In the genomic region with DNA sequence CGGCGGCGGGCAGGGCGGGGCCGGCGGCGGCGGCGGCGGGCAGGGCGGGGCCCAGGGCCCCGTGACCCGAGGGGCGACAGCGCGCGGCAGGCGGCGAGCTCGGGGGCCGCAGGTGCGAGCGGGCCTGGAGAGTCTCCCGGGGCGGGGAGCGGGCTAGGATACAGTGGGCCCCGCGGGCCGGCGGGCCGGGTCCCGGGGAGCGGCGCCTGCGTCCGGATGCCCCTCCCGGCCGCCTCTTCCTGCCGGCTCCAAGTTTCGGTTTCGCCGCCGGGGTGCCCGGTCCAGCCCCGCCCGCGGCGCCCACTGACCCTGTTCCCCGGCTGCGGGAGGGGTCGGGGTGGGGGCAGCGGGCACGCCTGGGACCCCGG, we compare ENCODE assay signal across 8 cellular contexts. TPM values are rescaled to one million over a fixed set of nuclear protein-coding genes. Genes with fewer than 3 reads are reported as not detected.
A peak's percentile ranks its signal among the peaks of the same experiment; 100 is the strongest.
DNase-seq lines count a peak whose midpoint lies in the region; ATAC-seq and TF ChIP-seq lines count a peak whose summit lies in the region.

TSS of gene RNF213 (plus strand) at position 62 of the 368 bp plus-strand sequence. CDS start 2,830 bp downstream, outside the sequence.

- no peaks in the 10 kb centered on the region for H3K9me3 Mint-ChIP-seq in nephron

- no peak for TF ChIP-seq CTCF in fibroblast of the aortic adventitia (IDR thresholded peaks at IDR 0.05; ENCODE audit: insufficient read depth, low read length)
- no peak for TF ChIP-seq CTCF in nephron (IDR thresholded peaks at IDR 0.05; ENCODE audit: unreplicated experiment in 3 of 3)

- DNase-seq in DMS53 treated with DMSO at 0.1 percent for 48 hours (lab: John Stamatoyannopoulos, UW; ENCODE audit: unreplicated experiment) (peak; percentile 14), H7 (peak; percentile 98), NT2/D1 (ENCODE audit: low read depth, low spot score) (no peak), fibroblast of the aortic adventitia (ENCODE audit: low read depth) (no peak), NCI-H128 (lab: John Stamatoyannopoulos, UW; ENCODE audit: unreplicated experiment) (no peak)
- peak; percentile 46 for DNase-seq in activated T-helper 9 cell treated with anti-CD3 and anti-CD28 coated beads, Interleukin-2, amount 50 U/mL, for 16 hours (ENCODE audit: low read depth)

- no peaks in the 10 kb centered on the region for H3K9me3 ChIP-seq in NT2/D1 (ENCODE audit: insufficient read depth, low read length)

- H3K27me3 ChIP-seq in H7 (ENCODE audit: control insufficient read depth, insufficient read depth, low read length) (no peaks in the 10 kb centered on the region), NT2/D1 (ENCODE audit: insufficient read depth, insufficient read length) (no peaks in the 10 kb centered on the region)

- ATAC-seq in HG03565 (IDR thresholded peaks at IDR 0.05; ENCODE audit: unreplicated experiment): no peak

- H3K36me3 ChIP-seq in H7 (replicated peaks; ENCODE audit: control insufficient read depth, insufficient read depth, low read length): peaks cover 3% of the 10 kb centered on the region
- peaks cover 27% of the 10 kb centered on the region for H3K36me3 ChIP-seq in NT2/D1 (ENCODE audit: insufficient read depth, insufficient read length, low read length)

- H3K9ac ChIP-seq in NT2/D1 (ENCODE audit: insufficient read length, low read depth): peak within 1 kb of the TSS; percentile 95

- H3K36me3 Mint-ChIP-seq in nephron (ENCODE audit: low read depth): peaks cover 2% of the 10 kb centered on the region

- peaks cover 39% of the 10 kb centered on the region for H3K4me1 ChIP-seq in NT2/D1 (ENCODE audit: insufficient read depth, insufficient read length)

- H3K4me1 Mint-ChIP-seq in nephron: peaks cover 27% of the 10 kb centered on the region

- H3K4me3 Mint-ChIP-seq in nephron: peak within 1 kb of the TSS; percentile 89 to 92 (median 90)

- H3K27ac Mint-ChIP-seq in nephron: peak within 1 kb of the TSS; percentile 89 to 91 (median 89)

- H3K27me3 Mint-ChIP-seq in nephron (ENCODE audit: low read depth): no peaks in the 10 kb centered on the region

- H3K4me3 ChIP-seq in H7 (ENCODE audit: insufficient read depth, low read depth, low read length): peak within 1 kb of the TSS; percentile 84
- peak within 1 kb of the TSS; percentile 86 for H3K4me3 ChIP-seq in NT2/D1 (ENCODE audit: insufficient read length, low read depth)
- peak within 1 kb of the TSS; percentile 81 for H3K4me3 ChIP-seq in fibroblast of the aortic adventitia (ENCODE audit: low read depth, low read length)

RNA-seq across cellular contexts. Expression of gene RNF213, which starts in this region (rescaled TPM):
- 29.4 and 48.8 TPM in 2 replicates for total RNA-seq in H7 (2014; rRNA removed; shearing (Covaris generic))
- total RNA-seq in fibroblast of the aortic adventitia (ENCODE audit: low replicate concordance): 88.7 and 143 TPM in 2 replicates

Comparison
In these comparisons a context has a peak if more than half of its experiments do, and no peak if none do; other contexts are left out.
1. DNase-seq: peak in DMS53 treated with DMSO at 0.1 percent for 48 hours (single experiment), H7 (single experiment) and activated T-helper 9 cell treated with anti-CD3 and anti-CD28 coated beads, Interleukin-2, amount 50 U/mL, for 16 hours (single experiment); none in NT2/D1 (single experiment), fibroblast of the aortic adventitia (single experiment) and NCI-H128 (single experiment).
2. Peak in every context shown above with its lines, with median percentiles within 50 percentile points of each other: H3K4me3 ChIP-seq.